Comparison of ENCODE assay signal across 8 cellular contexts in genomic region chr6:26156105-26156849, GRCh38.
DNase-seq lines count a peak whose midpoint lies in the region; ATAC-seq and TF ChIP-seq lines count a peak whose summit lies in the region.

No MANE protein-coding gene starts in this region.

- peak overlapping the region; percentile 86 for H3K4me3 ChIP-seq in coronary artery

- TF ChIP-seq CTCF in AG09319 (IDR thresholded peaks at IDR 0.05; ENCODE audit: low read depth, low read length) (no peak), coronary artery (IDR thresholded peaks at IDR 0.05) (no peak)

- DNase-seq in AG09319 (ENCODE audit: extremely low read depth, low read depth) (peak; percentile 71), NCI-H510A (lab: John Stamatoyannopoulos, UW) (peak; percentile 52), coronary artery (ENCODE audit: low spot score) (peak; percentile 95), left lobe of liver (ENCODE audit: low spot score) (peak; percentile 95)
- peak; percentile 89 for DNase-seq in activated CD4-positive, alpha-beta T cell treated with anti-CD3 and anti-CD28 coated beads for 48 hours
- peak; percentile 62 to 67 for DNase-seq in stimulated activated CD4-positive, alpha-beta T cell treated with anti-CD3 and anti-CD28 coated beads, Interleukin-1b, Interleukin-23, amount 100 ng/mL, for 4 hours (ENCODE audit: low read depth in 2 of 2)

- peak overlapping the region; percentile 81 to 93 for H3K27ac ChIP-seq in coronary artery

- ATAC-seq in GM19035 (IDR thresholded peaks at IDR 0.05; ENCODE audit: unreplicated experiment) (peak; percentile 49), HG03342 (IDR thresholded peaks at IDR 0.05; ENCODE audit: unreplicated experiment) (peak; percentile 43), left lobe of liver (peak; percentile 80)

Comparison
In these comparisons a context has a peak if more than half of its experiments do, and no peak if none do; other contexts are left out.
1. Peak in every context shown above with its lines: DNase-seq, ATAC-seq, H3K4me3 ChIP-seq and H3K27ac ChIP-seq.